In genomic region chr9:34458013-34458966, GRCh38 we compare ENCODE assay signal across 8 cellular contexts. TPM values are rescaled to one million over a fixed set of nuclear protein-coding genes. Genes with fewer than 3 reads are reported as not detected.
A peak's percentile ranks its signal among the peaks of the same experiment; 100 is the strongest.
DNase-seq lines count a peak whose midpoint lies in the region; ATAC-seq and TF ChIP-seq lines count a peak whose summit lies in the region.

Gene DNAI1 (plus strand): TSS chr9:34458805. CDS start chr9:34459006, 201 bp downstream.
Gene FAM219A (minus strand): TSS chr9:34458570. CDS start chr9:34458263, 307 bp downstream.

- ATAC-seq in GM19351 (IDR thresholded peaks at IDR 0.05; ENCODE audit: unreplicated experiment): peak; percentile 96
- ATAC-seq in HG03520 (IDR thresholded peaks at IDR 0.05; ENCODE audit: unreplicated experiment): peak; percentile 94
- peak; percentile 98 for ATAC-seq in left colon

- intact Hi-C loops in left colon (cut with DNase I, micrococcal nuclease): no loop called here

- H3K4me3 Mint-ChIP-seq in activated CD4-positive, alpha-beta T cell treated with anti-CD3 and anti-CD28 coated beads, Interleukin-2, amount 10 ng/mL, durations not matched to agents 7 days and 5 days: peak within 1 kb of the TSS; percentile 89

- peaks cover 2% of the 10 kb centered on the region for H3K36me3 Mint-ChIP-seq in activated CD4-positive, alpha-beta T cell treated with anti-CD3 and anti-CD28 coated beads, Interleukin-2, amount 10 ng/mL, durations not matched to agents 7 days and 5 days (ENCODE audit: low read depth)

- POLR2A ChIA-PET in activated CD4-positive, alpha-beta T cell treated with anti-CD3 and anti-CD28 coated beads, Interleukin-2, amount 10 ng/mL, durations not matched to agents 7 days and 5 days (lab: Charles Lee): no interaction called here

- H3K27me3 Mint-ChIP-seq in activated CD4-positive, alpha-beta T cell treated with anti-CD3 and anti-CD28 coated beads, Interleukin-2, amount 10 ng/mL, durations not matched to agents 7 days and 5 days: peaks cover 13% of the 10 kb centered on the region

- CTCF ChIA-PET in activated CD4-positive, alpha-beta T cell treated with anti-CD3 and anti-CD28 coated beads, Interleukin-2, amount 10 ng/mL, durations not matched to agents 7 days and 5 days (lab: Charles Lee): interaction anchor here (0.6 to 2.1 kb wide), 2 partner anchors 14 to 27 kb away, joined by 3 to 4 read pairs; no protein-coding TSS in a partner anchor

- peak within 1 kb of the TSS; percentile 90 for H3K4me3 ChIP-seq in coronary artery

- DNase-seq in C1 segment of cervical spinal cord (lab: John Stamatoyannopoulos, UW): peak; percentile 75 to 99 (median 98)
- DNase-seq in NCI-H526 treated with DMSO at 0.1 percent for 48 hours (lab: John Stamatoyannopoulos, UW): peak; percentile 94
- DNase-seq in activated CD4-positive, alpha-beta T cell treated with anti-CD3 and anti-CD28 coated beads, Interleukin-2, amount 10 ng/mL, durations not matched to agents 7 days and 5 days: peak; percentile 99
- peak; percentile 99 for DNase-seq in coronary artery (ENCODE audit: low spot score)
- DNase-seq in left colon: peak; percentile 98 to 99
- peak; percentile 98 to 99 for DNase-seq in stimulated activated CD4-positive, alpha-beta T cell treated with anti-CD3 and anti-CD28 coated beads, Interleukin-1b, Interleukin-23, amount 100 ng/mL, for 4 hours (ENCODE audit: low read depth in 2 of 2)

- no peaks in the 10 kb centered on the region for H3K9me3 Mint-ChIP-seq in activated CD4-positive, alpha-beta T cell treated with anti-CD3 and anti-CD28 coated beads, Interleukin-2, amount 10 ng/mL, durations not matched to agents 7 days and 5 days

- no peak for TF ChIP-seq CTCF in coronary artery (IDR thresholded peaks at IDR 0.05)

- H3K27ac Mint-ChIP-seq in activated CD4-positive, alpha-beta T cell treated with anti-CD3 and anti-CD28 coated beads, Interleukin-2, amount 10 ng/mL, durations not matched to agents 7 days and 5 days: peak within 1 kb of the TSS; percentile 83

- H3K4me1 Mint-ChIP-seq in activated CD4-positive, alpha-beta T cell treated with anti-CD3 and anti-CD28 coated beads, Interleukin-2, amount 10 ng/mL, durations not matched to agents 7 days and 5 days: peaks cover 46% of the 10 kb centered on the region

- H3K27ac ChIP-seq in coronary artery: peak within 1 kb of the TSS; percentile 72 to 89

RNA-seq across cellular contexts. Expression of gene DNAI1, which starts in this region (rescaled TPM):
- total RNA-seq in activated CD4-positive, alpha-beta T cell treated with anti-CD3 and anti-CD28 coated beads, Interleukin-2, amount 10 ng/mL, durations not matched to agents 7 days and 5 days: not detected
- total RNA-seq in left colon: not detected

RNA-seq across cellular contexts. Expression of gene FAM219A, which starts in this region (rescaled TPM):
- total RNA-seq in activated CD4-positive, alpha-beta T cell treated with anti-CD3 and anti-CD28 coated beads, Interleukin-2, amount 10 ng/mL, durations not matched to agents 7 days and 5 days: 10 to 100 TPM; 11.6 to 12.7 TPM
- total RNA-seq in left colon: 1 to 10 TPM; 6.8 to 7.2 TPM

Comparison
In these comparisons a context has a peak if more than half of its experiments do, and no peak if none do; other contexts are left out.
1. Peak in every context shown above with its lines: DNase-seq, ATAC-seq, H3K4me3 ChIP-seq and H3K27ac ChIP-seq.